ENCODE assay signal across 28 cellular contexts in the genomic region with DNA sequence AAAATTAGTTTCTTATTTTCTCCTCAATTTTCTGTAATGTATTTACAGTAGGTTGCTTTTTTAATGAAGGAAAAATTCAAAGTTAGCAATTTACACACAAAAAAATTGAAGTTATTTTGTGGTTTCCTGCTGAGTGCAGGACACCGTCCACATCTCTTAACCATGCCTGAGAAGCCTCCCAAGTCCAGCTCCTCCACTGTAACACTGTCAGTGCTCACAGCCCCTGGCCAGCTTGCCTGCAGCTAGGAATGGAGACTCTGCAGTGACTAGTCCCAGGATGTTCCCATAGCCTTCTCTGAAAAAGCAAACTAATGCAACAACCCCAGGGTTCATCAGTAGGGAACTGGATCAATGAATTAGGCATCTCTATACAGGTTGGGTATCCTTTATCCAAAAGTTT. TPM values are rescaled to one million over a fixed set of nuclear protein-coding genes. Genes with fewer than 3 reads are reported as not detected.
"Had no signal": no experiment of that assay in that cellular context is flagged by ENCODE, and none has a peak within 500 bp of the region (broad histone marks: within the 10 kb centered on the region; RNA-seq: fewer than 3 reads in every experiment).

No MANE protein-coding gene starts in this region.

- H3K4me1 ChIP-seq: SJCRH30 had no signal

- H3K27me3 ChIP-seq: brain microvascular endothelial cell, cardiac muscle cell, SJCRH30 had no signal

- H3K9me3 ChIP-seq: SJCRH30, SK-N-SH had no signal

- H3K9ac ChIP-seq: SK-N-SH had no signal

- H3K27ac ChIP-seq: brain microvascular endothelial cell, cardiac muscle cell, SJCRH30, VCaP had no signal

- H3K36me3 ChIP-seq: brain microvascular endothelial cell, cardiac muscle cell, SJCRH30 had no signal

- ATAC-seq: activated T-helper 17 cell treated with anti-CD3 and anti-CD28 coated beads, Interleukin-2, amount 50 U/mL, for 72 hours; Right ventricle myocardium inferior had no signal

- DNase-seq: activated CD4-positive, alpha-beta memory T cell treated with anti-CD3 and anti-CD28 coated beads for 36 hours; activated CD4-positive, alpha-beta T cell treated with anti-CD3 and anti-CD28 coated beads, Interleukin-2, amount 10 ng/mL, durations not matched to agents 7 days and 5 days; activated CD4-positive, CD25-positive, alpha-beta regulatory T cell; activated CD8-positive, alpha-beta memory T cell treated with anti-CD3 and anti-CD28 coated beads for 24 hours; activated gamma-delta T cell; activated naive CD4-positive, alpha-beta T cell treated with anti-CD3 and anti-CD28 coated beads for 36 hours; activated T-cell treated with anti-CD3 and anti-CD28 coated beads, Interleukin-2, amount 50 U/mL, for 48 hours; brain microvascular endothelial cell; NCI-H1048; NCI-H1417 treated with DMSO at 0.1 percent for 48 hours; NCI-H1694; NCI-H2029; NCI-H2107; NCI-H2171 treated with DMSO at 0.1 percent for 48 hours; NCI-H345; NCI-H510A; NCI-H526 treated with DMSO at 0.1 percent for 48 hours; NCI-H82; SJCRH30; SK-N-SH; T-helper 1 cell had no signal

- H3K4me3 ChIP-seq: cardiac muscle cell, SJCRH30 had no signal

RNA-seq across cellular contexts. Expression of a gene that starts 3.5 kb away (rescaled TPM):
- total RNA-seq: activated CD4-positive, alpha-beta memory T cell treated with anti-CD3 and anti-CD28 coated beads for 36 hours; activated CD4-positive, alpha-beta T cell treated with anti-CD3 and anti-CD28 coated beads, Interleukin-2, amount 10 ng/mL, durations not matched to agents 7 days and 5 days; activated naive CD4-positive, alpha-beta T cell treated with anti-CD3 and anti-CD28 coated beads for 36 hours; activated T-helper 17 cell treated with anti-CD3 and anti-CD28 coated beads, Interleukin-2, amount 50 U/mL, for 72 hours; cardiac muscle cell; OCI-LY7; Right ventricle myocardium inferior; RPMI7951; SJCRH30; T-helper 2 cell treated with Interferon-gamma antibody and Interleukin-4, amounts not matched to agents 100 ng/mL and 5 ng/mL, for 36 hours had no signal
